ENCODE assay signal across 19 cellular contexts in genomic region chr2:145654746-145655145, GRCh38.
DNase-seq lines count a peak whose midpoint lies in the region; ATAC-seq and TF ChIP-seq lines count a peak whose summit lies in the region.
"Had no signal": no experiment of that assay in that cellular context is flagged by ENCODE, and none has a peak within 500 bp of the region (broad histone marks: within the 10 kb centered on the region; RNA-seq: fewer than 3 reads in every experiment).

No MANE protein-coding gene starts in this region.

- TF ChIP-seq CTCF in RWPE2 (IDR thresholded peaks at IDR 0.05; ENCODE audit: poor library complexity, severe bottlenecking) = no peak
- no peak for TF ChIP-seq CTCF in brain (conservative IDR thresholded peaks at IDR 0.05)
- no peak for TF ChIP-seq CTCF in nephron (IDR thresholded peaks at IDR 0.05; ENCODE audit: unreplicated experiment in 3 of 3)

- no peaks in the 10 kb centered on the region for H3K9me3 ChIP-seq in RWPE2 (ENCODE audit: severe bottlenecking)

- H3K4me1 ChIP-seq in RWPE2 (ENCODE audit: insufficient read depth, poor library complexity, severe bottlenecking) = peaks cover 24% of the 10 kb centered on the region

- H3K4me3 Mint-ChIP-seq in brain (no peak overlapping the region), nephron (no peak overlapping the region)
- H3K4me3 Mint-ChIP-seq: CD8-positive, alpha-beta memory T cell had no signal

- no peak overlapping the region for H3K4me3 ChIP-seq in RWPE2 (ENCODE audit: severe bottlenecking)

- no peaks in the 10 kb centered on the region for H3K27me3 ChIP-seq in RWPE2 (ENCODE audit: insufficient read depth, poor library complexity, severe bottlenecking)

- peak; percentile 16 for DNase-seq in HCEC 1CT
- DNase-seq in RWPE2 (ENCODE audit: low spot score) = no peak
- no peak for DNase-seq in NCI-H1694 (lab: John Stamatoyannopoulos, UW)
- no peak for DNase-seq in dedifferentiated amniotic fluid mesenchymal stem cell (ENCODE audit: extremely low spot score)
- DNase-seq: ACHN; C1 segment of cervical spinal cord; CD8-positive, alpha-beta memory T cell; DMS79; Karpas-422; NCI-H1105; NCI-H510A treated with DMSO at 0.1 percent for 48 hours; NCI-H774; Right ventricle myocardium superior had no signal

- no peaks in the 10 kb centered on the region for H3K27me3 Mint-ChIP-seq in brain
- H3K27me3 Mint-ChIP-seq in nephron (ENCODE audit: low read depth) = no peaks in the 10 kb centered on the region
- H3K27me3 Mint-ChIP-seq: CD8-positive, alpha-beta memory T cell had no signal

- H3K9me3 Mint-ChIP-seq in brain = no peaks in the 10 kb centered on the region
- H3K9me3 Mint-ChIP-seq in nephron = no peaks in the 10 kb centered on the region

- ATAC-seq in RWPE2 (ENCODE audit: low read depth) (no peak), HG02571 (IDR thresholded peaks at IDR 0.05; ENCODE audit: unreplicated experiment) (no peak), GM18511 (IDR thresholded peaks at IDR 0.05; ENCODE audit: unreplicated experiment) (no peak)
- ATAC-seq: HCT116 had no signal

- H3K27ac Mint-ChIP-seq in brain (peak overlapping the region in 4 of 5 experiments; percentile 15 to 90 (median 42)), nephron (peak overlapping the region in 2 of 3 experiments; percentile 11 to 54)
- H3K27ac Mint-ChIP-seq: CD8-positive, alpha-beta memory T cell had no signal

- peaks cover 38% of the 10 kb centered on the region for H3K4me1 Mint-ChIP-seq in brain
- H3K4me1 Mint-ChIP-seq in nephron = peaks cover 24% of the 10 kb centered on the region
- H3K4me1 Mint-ChIP-seq: CD8-positive, alpha-beta memory T cell had no signal

- no peaks in the 10 kb centered on the region for H3K36me3 Mint-ChIP-seq in brain
- no peaks in the 10 kb centered on the region for H3K36me3 Mint-ChIP-seq in nephron (ENCODE audit: low read depth)
- H3K36me3 Mint-ChIP-seq: CD8-positive, alpha-beta memory T cell had no signal

- H3K27ac ChIP-seq in RWPE2 (ENCODE audit: poor library complexity, severe bottlenecking) = peak overlapping the region; percentile 61
- H3K27ac ChIP-seq: HL-60 had no signal

- H3K36me3 ChIP-seq in RWPE2 (ENCODE audit: low read depth) = no peaks in the 10 kb centered on the region
